In genomic region chr3:46970391-46971091, GRCh38 we compare ENCODE assay signal across 10 cellular contexts. TPM values are rescaled to one million over a fixed set of nuclear protein-coding genes. Genes with fewer than 3 reads are reported as not detected.
DNase-seq lines count a peak whose midpoint lies in the region; ATAC-seq, FAIRE-seq and TF ChIP-seq lines count a peak whose summit lies in the region.
"Had no signal": no experiment of that assay in that cellular context is flagged by ENCODE, and none has a peak within 500 bp of the region (broad histone marks: within the 10 kb centered on the region; RNA-seq: fewer than 3 reads in every experiment).

No MANE protein-coding gene starts in this region.

- no peak for ATAC-seq in activated naive CD8-positive, alpha-beta T cell treated with anti-CD3 and anti-CD28 coated beads, Interleukin-2, amount 10 ng/mL, durations not matched to agents 7 days and 5 days (ENCODE audit: low read depth)

- H3K9me3 Mint-ChIP-seq in IgD-negative memory B cell = no peaks in the 10 kb centered on the region
- no peaks in the 10 kb centered on the region for H3K9me3 Mint-ChIP-seq in activated naive CD8-positive, alpha-beta T cell treated with anti-CD3 and anti-CD28 coated beads, Interleukin-2, amount 10 ng/mL, durations not matched to agents 7 days and 5 days

- H3K36me3 ChIP-seq in kidney (ENCODE audit: control insufficient read depth in 1 of 2, insufficient read depth in 2 of 2, low read length in 2 of 2) = peaks cover 2 to 5% of the 10 kb centered on the region in 2 donors
- peaks cover 0 to 4% of the 10 kb centered on the region in 2 donors for H3K36me3 ChIP-seq in small intestine (ENCODE audit: control insufficient read depth in 2 of 2, insufficient read depth in 2 of 2, low read length in 2 of 2)
- H3K36me3 ChIP-seq: colonic mucosa had no signal

- H3K4me3 ChIP-seq in kidney (ENCODE audit: low read length in 2 of 2) (no peak overlapping the region), small intestine (ENCODE audit: low read depth in 1 of 2, low read length in 2 of 2) (no peak overlapping the region)
- H3K4me3 ChIP-seq: colonic mucosa had no signal

- H3K9ac ChIP-seq in kidney (ENCODE audit: low read length in 2 of 2) = peak overlapping the region in 1 of 2 donors; percentile 42

- TF ChIP-seq CTCF in kidney (IDR thresholded peaks at IDR 0.05; ENCODE audit: borderline replicate concordance, extremely low read depth, insufficient read depth) = no peak

- H3K27ac Mint-ChIP-seq in IgD-negative memory B cell = peak overlapping the region; percentile 5 to 67 (median 11)
- peak overlapping the region; percentile 85 for H3K27ac Mint-ChIP-seq in activated naive CD8-positive, alpha-beta T cell treated with anti-CD3 and anti-CD28 coated beads, Interleukin-2, amount 10 ng/mL, durations not matched to agents 7 days and 5 days

- WGBS in small intestine, 3 donors = 12 to 32% (median 18%) methylated on average over 3 of the region's 3 CpGs

- peak; percentile 92 for FAIRE-seq in kidney (lab: Jason Lieb, UNC)
- FAIRE-seq in small intestine (lab: Jason Lieb, UNC) = no peak

- POLR2A ChIA-PET in activated naive CD8-positive, alpha-beta T cell treated with anti-CD3 and anti-CD28 coated beads, Interleukin-2, amount 10 ng/mL, durations not matched to agents 7 days and 5 days (lab: Charles Lee) = interaction anchor here (1.0 to 3.0 kb wide), 4 partner anchors 9 to 23 kb away, joined by 3 to 12 read pairs (median 4); partner anchors contain the start of gene NBEAL2

- H3K36me3 Mint-ChIP-seq in IgD-negative memory B cell = peaks cover 9% of the 10 kb centered on the region
- H3K36me3 Mint-ChIP-seq in activated naive CD8-positive, alpha-beta T cell treated with anti-CD3 and anti-CD28 coated beads, Interleukin-2, amount 10 ng/mL, durations not matched to agents 7 days and 5 days = peaks cover 38% of the 10 kb centered on the region

- DNase-seq in activated naive CD8-positive, alpha-beta T cell treated with anti-CD3 and anti-CD28 coated beads, Interleukin-2, amount 10 ng/mL, durations not matched to agents 7 days and 5 days = no peak
- DNase-seq in kidney = peak; percentile 59
- DNase-seq in small intestine = peak; percentile 70
- no peak for DNase-seq in DMS79 (lab: John Stamatoyannopoulos, UW)
- no peak for DNase-seq in NCI-H1436 treated with DMSO at 0.1 percent for 48 hours (lab: John Stamatoyannopoulos, UW)
- DNase-seq in NCI-H1694 treated with DMSO at 0.1 percent for 48 hours (lab: John Stamatoyannopoulos, UW) = no peak
- DNase-seq: activated CD4-positive, alpha-beta T cell treated with anti-CD3 and anti-CD28 coated beads, Interleukin-2, amount 50 U/mL, for 48 hours; colonic mucosa; NCI-H748 treated with DMSO at 0.1 percent for 48 hours had no signal

- no peaks in the 10 kb centered on the region for H3K27me3 Mint-ChIP-seq in IgD-negative memory B cell
- H3K27me3 Mint-ChIP-seq in activated naive CD8-positive, alpha-beta T cell treated with anti-CD3 and anti-CD28 coated beads, Interleukin-2, amount 10 ng/mL, durations not matched to agents 7 days and 5 days = no peaks in the 10 kb centered on the region

- intact Hi-C loops in kidney (cut with DNase I) = no loop called here

- H3K27ac ChIP-seq in kidney (ENCODE audit: low read depth in 2 of 2, low read length in 2 of 2) (peak overlapping the region; percentile 59 to 75), small intestine (ENCODE audit: low read depth in 1 of 2, low read length in 1 of 2) (peak overlapping the region; percentile 7 to 12)
- H3K27ac ChIP-seq: colonic mucosa had no signal

- H3K4me1 ChIP-seq in kidney (ENCODE audit: control insufficient read depth in 1 of 2, insufficient read depth in 1 of 2, low read depth in 1 of 2, low read length in 2 of 2) (peaks cover 46 to 55% of the 10 kb centered on the region in 2 donors), small intestine (ENCODE audit: control insufficient read depth in 2 of 2, insufficient read depth in 1 of 2, low read depth in 1 of 2, low read length in 1 of 2) (peaks cover 21 to 24% of the 10 kb centered on the region in 2 donors)

- no peaks in the 10 kb centered on the region for H3K9me3 ChIP-seq in kidney (ENCODE audit: control insufficient read depth in 1 of 2, low read length in 2 of 2)
- H3K9me3 ChIP-seq in small intestine (ENCODE audit: control insufficient read depth, low read depth) = no peaks in the 10 kb centered on the region
- H3K9me3 ChIP-seq: colonic mucosa had no signal

- H3K4me1 Mint-ChIP-seq in IgD-negative memory B cell = peaks cover 56 to 83% (median 81%) of the 10 kb centered on the region in 3 donors
- H3K4me1 Mint-ChIP-seq in activated naive CD8-positive, alpha-beta T cell treated with anti-CD3 and anti-CD28 coated beads, Interleukin-2, amount 10 ng/mL, durations not matched to agents 7 days and 5 days = peaks cover 73% of the 10 kb centered on the region

- no peaks in the 10 kb centered on the region for H3K27me3 ChIP-seq in small intestine (ENCODE audit: control insufficient read depth in 2 of 2, insufficient read depth in 2 of 2, low read length in 2 of 2)
- H3K27me3 ChIP-seq: colonic mucosa had no signal

- peak overlapping the region in 3 of 4 donors; percentile 86 to 94 (median 89) for H3K4me3 Mint-ChIP-seq in IgD-negative memory B cell
- peak overlapping the region; percentile 29 for H3K4me3 Mint-ChIP-seq in activated naive CD8-positive, alpha-beta T cell treated with anti-CD3 and anti-CD28 coated beads, Interleukin-2, amount 10 ng/mL, durations not matched to agents 7 days and 5 days

RNA-seq across cellular contexts. Expression of gene CCDC12, which starts 6.0 kb away (rescaled TPM):
- polyA plus RNA-seq in IgD-negative memory B cell (151 TPM), kidney (ENCODE audit: insufficient read depth, low read depth, low replicate concordance) (85.6 TPM), small intestine (10 to 100 TPM; 73.3 to 84.5 (median 78.6) TPM)
- 10 to 100 TPM; 58.6 to 60.0 TPM for total RNA-seq in activated naive CD8-positive, alpha-beta T cell treated with anti-CD3 and anti-CD28 coated beads, Interleukin-2, amount 10 ng/mL, durations not matched to agents 7 days and 5 days
- total RNA-seq in kidney = 59.7 TPM

RNA-seq across cellular contexts. Expression of gene NBEAL2, which starts 8.9 kb away (rescaled TPM):
- polyA plus RNA-seq in IgD-negative memory B cell = 6.7 TPM
- 100 to 1,000 TPM; 165 to 178 TPM for total RNA-seq in activated naive CD8-positive, alpha-beta T cell treated with anti-CD3 and anti-CD28 coated beads, Interleukin-2, amount 10 ng/mL, durations not matched to agents 7 days and 5 days
- total RNA-seq in kidney = 82.8 TPM
- 25.7 TPM for polyA plus RNA-seq in kidney (ENCODE audit: insufficient read depth, low read depth, low replicate concordance)
- 10 to 100 TPM; 32.7 to 55.9 (median 50.5) TPM for polyA plus RNA-seq in small intestine

Comparison
In these comparisons a context has a peak if more than half of its experiments do, and no peak if none do; other contexts are left out.
1. DNase-seq: peak in kidney (single experiment) and small intestine (single experiment); none in activated naive CD8-positive, alpha-beta T cell treated with anti-CD3 and anti-CD28 coated beads, Interleukin-2, amount 10 ng/mL, durations not matched to agents 7 days and 5 days (single experiment), DMS79 (single experiment), NCI-H1436 treated with DMSO at 0.1 percent for 48 hours (single experiment) and NCI-H1694 treated with DMSO at 0.1 percent for 48 hours (single experiment).